Comparison of ENCODE assay signal across 1 cellular context in the genomic region with DNA sequence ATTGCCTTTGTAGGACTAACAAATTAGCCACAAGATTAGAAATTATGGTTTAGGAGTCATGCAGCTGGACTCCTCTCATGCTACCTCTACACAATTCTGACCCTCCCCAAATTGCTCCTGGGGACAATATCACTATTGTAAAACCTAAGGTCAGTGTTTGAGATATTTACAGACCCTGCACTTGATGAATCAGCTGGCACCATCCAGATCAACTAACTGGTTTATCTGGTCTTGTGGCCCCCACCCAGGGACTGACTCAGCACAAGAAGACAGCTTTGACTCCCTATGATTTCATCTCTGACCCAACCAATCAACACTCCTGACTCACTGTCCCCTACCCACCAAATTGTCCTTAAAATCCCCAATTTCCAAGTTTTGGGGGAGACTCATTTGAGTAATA.
A peak's percentile ranks its signal among the peaks of the same experiment; 100 is the strongest.
TF ChIP-seq lines count a peak whose summit lies in the region.

No MANE protein-coding gene starts in this region.

TF ChIP-seq in HCT116, 20 proteins besides CTCF, POLR2A, EP300 and RAD21 (continued from another document):
- no peak for TF ChIP-seq REST (IDR thresholded peaks at IDR 0.05; ENCODE audit: low read depth)
- peak; percentile 39; the same call in 1 of the 2 replicates for TF ChIP-seq FOSL1 (IDR thresholded peaks at IDR 0.05; ENCODE audit: low read depth)
